ENCODE assay signal across 13 cellular contexts in the genomic region with DNA sequence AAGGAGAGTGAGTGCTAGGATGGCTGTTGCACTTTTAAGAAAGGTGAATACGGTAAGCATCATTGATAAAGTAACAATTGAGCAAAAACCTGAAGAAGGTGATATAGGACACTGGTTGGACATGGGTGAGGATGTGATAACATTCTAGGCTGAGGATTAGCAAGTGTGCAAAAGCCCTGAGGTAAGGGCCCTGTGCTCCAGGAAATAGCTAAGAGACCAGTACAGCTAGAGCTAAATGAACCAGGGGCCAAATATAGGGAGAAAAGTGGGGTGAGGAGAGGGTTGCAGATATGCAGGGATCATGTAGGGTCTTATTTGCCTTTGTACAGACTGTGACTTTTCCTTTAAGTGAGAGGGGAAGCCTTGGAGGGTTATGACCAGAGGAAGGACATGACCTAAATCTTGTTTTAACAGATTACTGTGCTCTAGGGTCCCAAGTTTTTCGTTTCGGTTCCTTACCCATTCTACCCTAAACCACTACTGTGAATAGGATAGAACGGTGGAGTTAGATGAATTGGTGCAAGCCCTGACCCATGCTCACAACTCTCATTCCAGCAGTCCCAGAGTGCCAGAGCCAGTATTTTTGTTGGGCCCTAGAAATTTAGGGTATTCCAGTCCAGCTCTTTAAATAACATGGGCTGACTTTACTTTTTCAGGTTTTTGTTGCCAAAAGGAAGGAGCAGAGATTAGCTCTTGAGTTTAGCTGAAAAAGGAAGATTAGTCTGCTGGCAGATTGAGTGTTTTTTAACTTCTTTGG. TPM values are rescaled to one million over a fixed set of nuclear protein-coding genes. Genes with fewer than 3 reads are reported as not detected.
A peak's percentile ranks its signal among the peaks of the same experiment; 100 is the strongest.
DNase-seq lines count a peak whose midpoint lies in the region; ATAC-seq, FAIRE-seq and TF ChIP-seq lines count a peak whose summit lies in the region.
"Had no signal": no experiment of that assay in that cellular context is flagged by ENCODE, and none has a peak within 500 bp of the region (broad histone marks: within the 10 kb centered on the region; RNA-seq: fewer than 3 reads in every experiment).

No MANE protein-coding gene starts in this region.

- peaks cover 26 to 82% (median 45%) of the 10 kb centered on the region in 10 experiments for H3K4me1 ChIP-seq in BLaER1 treated with 17β-estradiol and CSF1 and Interleukin-3, amounts not matched to agents 10 nM and 100 nM
- H3K4me1 ChIP-seq in HUES64 (ENCODE audit: insufficient read depth, low read length) (peaks cover 20% of the 10 kb centered on the region), endothelial cell of umbilical vein (ENCODE audit: control insufficient read depth, extremely low read depth, insufficient read depth, low read length) (peaks cover 7% of the 10 kb centered on the region)

- no peak overlapping the region for H3K4me3 Mint-ChIP-seq in nephron

- H3K27ac Mint-ChIP-seq in nephron: peak overlapping the region; percentile 59 to 68 (median 64)

- no peak overlapping the region for H2AFZ ChIP-seq in endothelial cell of umbilical vein (ENCODE audit: low read depth, low read length)

- peak overlapping the region; percentile 37 to 95 (median 68) for H3K4me2 ChIP-seq in BLaER1 treated with 17β-estradiol and CSF1 and Interleukin-3, amounts not matched to agents 10 nM and 100 nM
- peak overlapping the region; percentile 33 for H3K4me2 ChIP-seq in endothelial cell of umbilical vein (ENCODE audit: insufficient read depth, low read length)

- H3K9me3 Mint-ChIP-seq in nephron: no peaks in the 10 kb centered on the region
- H3K9me3 Mint-ChIP-seq: IgD-negative memory B cell had no signal

- peaks cover 37% of the 10 kb centered on the region for H3K4me1 Mint-ChIP-seq in nephron

- peaks cover 93 to 100% (median 100%) of the 10 kb centered on the region in 11 experiments for H4K20me1 ChIP-seq in BLaER1 treated with 17β-estradiol and CSF1 and Interleukin-3, amounts not matched to agents 10 nM and 100 nM
- peaks cover 6% of the 10 kb centered on the region for H4K20me1 ChIP-seq in endothelial cell of umbilical vein (replicated peaks; ENCODE audit: control insufficient read depth, extremely low read depth, insufficient read depth, low read length)

- dilution Hi-C loops in endothelial cell of umbilical vein (cut with MboI; ENCODE audit: extremely low pct_ligation_motif_present, low sequenced_read_pairs): no loop called here

- DNase-seq in endothelial cell of umbilical vein (ENCODE audit: low read depth, low spot score): peak; percentile 41
- DNase-seq in NCI-H2081 treated with DMSO at 0.1 percent for 48 hours (lab: John Stamatoyannopoulos, UW): no peak
- no peak for DNase-seq in GM03348 (ENCODE audit: low spot score)
- DNase-seq in NCI-H1436 (lab: John Stamatoyannopoulos, UW): no peak
- DNase-seq: foreskin fibroblast, NCI-H2029 treated with DMSO at 0.1 percent for 48 hours had no signal

- no peaks in the 10 kb centered on the region for H3K27me3 Mint-ChIP-seq in nephron (ENCODE audit: low read depth)
- H3K27me3 Mint-ChIP-seq: IgD-negative memory B cell had no signal

- H3K4me3 ChIP-seq in BLaER1 treated with 17β-estradiol and CSF1 and Interleukin-3, amounts not matched to agents 10 nM and 100 nM: no peak overlapping the region
- H3K4me3 ChIP-seq in HUES64 (ENCODE audit: low read length) (no peak overlapping the region), endothelial cell of umbilical vein (replicated peaks in 1 of 3; ENCODE audit: insufficient read depth in 1 of 3, low read depth in 1 of 3, low read length in 3 of 3) (no peak overlapping the region)
- H3K4me3 ChIP-seq: HAP-1 had no signal

- CTCF ChIA-PET in endothelial cell of umbilical vein (lab: Charles Lee): interaction anchor here (1.1 to 1.9 kb wide), 6 partner anchors 8 to 56 kb away, joined by 3 to 6 read pairs (median 5); a partner anchor contains a TSS

- WGBS in HUES64: 86% methylated on average over 2 of the region's 4 CpGs

- no peaks in the 10 kb centered on the region for H3K27me3 ChIP-seq in BLaER1 treated with 17β-estradiol and CSF1 and Interleukin-3, amounts not matched to agents 10 nM and 100 nM
- H3K27me3 ChIP-seq in HUES64 (ENCODE audit: insufficient read depth, low read length): no peaks in the 10 kb centered on the region
- H3K27me3 ChIP-seq in endothelial cell of umbilical vein (ENCODE audit: control insufficient read depth in 2 of 2, insufficient read depth in 2 of 2, low read length in 2 of 2): no peaks in the 10 kb centered on the region

- H3K36me3 ChIP-seq in BLaER1 treated with 17β-estradiol and CSF1 and Interleukin-3, amounts not matched to agents 10 nM and 100 nM: peaks cover 8 to 91% (median 42%) of the 10 kb centered on the region in 11 experiments; a peak in 18 of 22 replicates
- H3K36me3 ChIP-seq in HUES64 (ENCODE audit: insufficient read depth, low read length) (no peaks in the 10 kb centered on the region), endothelial cell of umbilical vein (ENCODE audit: control insufficient read depth in 2 of 2, extremely low read depth in 1 of 2, insufficient read depth in 2 of 2, low read length in 2 of 2) (no peaks in the 10 kb centered on the region)
- H3K36me3 ChIP-seq: HAP-1 had no signal

- ATAC-seq in esophagus mucosa: no peak
- ATAC-seq: Panc1 had no signal

- peak overlapping the region in 6 of 11 experiments; percentile 1 to 40 (median 22); a peak in 10 of 22 replicates for H3K27ac ChIP-seq in BLaER1 treated with 17β-estradiol and CSF1 and Interleukin-3, amounts not matched to agents 10 nM and 100 nM
- H3K27ac ChIP-seq in HUES64 (ENCODE audit: low read depth, low read length) (0 out of 2 replicates have a peak overlapping the region, but pooled peaks have one; percentile 13), endothelial cell of umbilical vein (ENCODE audit: insufficient read depth, low read depth, low read length) (no peak overlapping the region)

- no peak for TF ChIP-seq CTCF in endothelial cell of umbilical vein (IDR thresholded peaks at IDR 0.05; ENCODE audit: extremely low read depth in 1 of 2, insufficient read depth in 1 of 2, low read depth in 1 of 2, low read length in 2 of 2)
- TF ChIP-seq CTCF in nephron (IDR thresholded peaks at IDR 0.05; ENCODE audit: unreplicated experiment in 3 of 3): no peak

- FAIRE-seq in endothelial cell of umbilical vein (lab: Jason Lieb, UNC): no peak

- intact Hi-C loops in endothelial cell of umbilical vein (cut with micrococcal nuclease): no loop called here

- no peaks in the 10 kb centered on the region for H3K9me1 ChIP-seq in endothelial cell of umbilical vein (replicated peaks; ENCODE audit: control insufficient read depth, extremely low read depth, insufficient read depth, low read length)

- peak overlapping the region in 6 of 11 experiments; percentile 16 to 43 (median 26); a peak in 5 of 22 replicates for H3K9ac ChIP-seq in BLaER1 treated with 17β-estradiol and CSF1 and Interleukin-3, amounts not matched to agents 10 nM and 100 nM
- H3K9ac ChIP-seq in HUES64 (ENCODE audit: low read depth, low read length) (no peak overlapping the region), endothelial cell of umbilical vein (replicated peaks; ENCODE audit: extremely low read depth, insufficient read depth, low read length) (no peak overlapping the region)

- no peak for TF ChIP-seq POLR2A in endothelial cell of umbilical vein (IDR thresholded peaks at IDR 0.05; ENCODE audit: low read depth, low read length)

- BruUV-seq in endothelial cell of umbilical vein (replicated peaks; lab: Mats Ljungman, UMichigan): no TSS peak

- H3K9me3 ChIP-seq in BLaER1 treated with 17β-estradiol and CSF1 and Interleukin-3, amounts not matched to agents 10 nM and 100 nM (replicated peaks in 1 of 11): peaks cover 0 to 11% (median 0%) of the 10 kb centered on the region in 11 experiments; a peak in 3 of 22 replicates
- H3K9me3 ChIP-seq in HUES64 (ENCODE audit: insufficient read depth, low read depth, low read length) (no peaks in the 10 kb centered on the region), endothelial cell of umbilical vein (replicated peaks; ENCODE audit: control insufficient read depth, insufficient read depth, low read length) (no peaks in the 10 kb centered on the region)
- H3K9me3 ChIP-seq: HAP-1 had no signal

- POLR2A ChIA-PET in endothelial cell of umbilical vein (lab: Charles Lee): no interaction called here

- H3K36me3 Mint-ChIP-seq in nephron (ENCODE audit: low read depth): no peaks in the 10 kb centered on the region

- peaks cover 94% of the 10 kb centered on the region for H3K79me2 ChIP-seq in endothelial cell of umbilical vein (ENCODE audit: control insufficient read depth, insufficient read depth, low read length)

TF ChIP-seq in endothelial cell of umbilical vein, 7 proteins besides CTCF, POLR2A, EP300 and RAD21 (continues in another document):
- TF ChIP-seq, protein P1, sequence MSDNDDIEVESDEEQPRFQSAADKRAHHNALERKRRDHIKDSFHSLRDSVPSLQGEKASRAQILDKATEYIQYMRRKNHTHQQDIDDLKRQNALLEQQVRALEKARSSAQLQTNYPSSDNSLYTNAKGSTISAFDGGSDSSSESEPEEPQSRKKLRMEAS (IDR thresholded peaks at IDR 0.05; ENCODE audit: insufficient read depth, insufficient read length): no peak
- TF ChIP-seq EZH2 (IDR thresholded peaks at IDR 0.05; ENCODE audit: borderline replicate concordance, low read depth, low read length, severe bottlenecking) (no peak), FOS (IDR thresholded peaks at IDR 0.05; ENCODE audit: borderline replicate concordance, insufficient read depth, low read length) (no peak)

RNA-seq across cellular contexts. Expression of a gene that starts 10.7 kb away (rescaled TPM):
- 21.9 TPM for polyA plus RNA-seq in HUES64 (2013, experiment 1 of 2)
- polyA plus RNA-seq in HUES64 (2013, experiment 2 of 2): 27.1 TPM
- total RNA-seq in endothelial cell of umbilical vein (50.6 and 54.1 TPM in 2 replicates), esophagus mucosa (39.9 TPM)
- polyA plus RNA-seq in endothelial cell of umbilical vein: 26.6 and 33.3 TPM in 2 replicates
- 27.6 and 28.3 TPM in 2 replicates for polyA plus RNA-seq in endothelial cell of umbilical vein (2011; cell fraction: cytosol; rRNA removed)
- polyA plus RNA-seq in endothelial cell of umbilical vein (2011; cell fraction: nucleus; rRNA removed): 89.0 and 116 TPM in 2 replicates
- 38.0 and 46.2 TPM in 2 replicates for polyA plus RNA-seq in endothelial cell of umbilical vein (2012)
- polyA minus RNA-seq in endothelial cell of umbilical vein: 81.3 and 87.7 TPM in 2 replicates
- 45.7 TPM for polyA minus RNA-seq in endothelial cell of umbilical vein (2011; cell fraction: cytosol; rRNA and poly(A)+ RNA removed)
- polyA minus RNA-seq in endothelial cell of umbilical vein (2011; cell fraction: nucleus; rRNA and poly(A)+ RNA removed): 122 and 189 TPM in 2 replicates

RNA-seq across cellular contexts. Expression of a gene that starts 13.9 kb away (rescaled TPM):
- 0.40 TPM for polyA plus RNA-seq in HUES64 (2013, experiment 1 of 2)
- 0.57 TPM for polyA plus RNA-seq in HUES64 (2013, experiment 2 of 2)
- total RNA-seq in endothelial cell of umbilical vein: not detected in 2 replicates
- 0.01 and 0.08 TPM in 2 replicates for polyA plus RNA-seq in endothelial cell of umbilical vein
- polyA plus RNA-seq in endothelial cell of umbilical vein (2011; cell fraction: cytosol; rRNA removed): 0.03 TPM in 1 of 2 replicates, not detected in the other
- 0.06 and 0.07 TPM in 2 replicates for polyA plus RNA-seq in endothelial cell of umbilical vein (2011; cell fraction: nucleus; rRNA removed)
- 0.04 TPM in 1 of 2 replicates, not detected in the other for polyA plus RNA-seq in endothelial cell of umbilical vein (2012)
- not detected in 2 replicates for polyA minus RNA-seq in endothelial cell of umbilical vein
- polyA minus RNA-seq in endothelial cell of umbilical vein (2011; cell fraction: cytosol; rRNA and poly(A)+ RNA removed): not detected
- polyA minus RNA-seq in endothelial cell of umbilical vein (2011; cell fraction: nucleus; rRNA and poly(A)+ RNA removed): 0.19 TPM in 1 of 2 replicates, not detected in the other
- total RNA-seq in esophagus mucosa: 0.04 TPM
- polyA plus RNA-seq: IgD-negative memory B cell had no signal

Comparison
In these comparisons a context has a peak if more than half of its experiments do, and no peak if none do; other contexts are left out.
1. H3K9ac ChIP-seq: peak in BLaER1 treated with 17β-estradiol and CSF1 and Interleukin-3, amounts not matched to agents 10 nM and 100 nM (6 of 11); none in HUES64 (single experiment) and endothelial cell of umbilical vein (single experiment).